ENCODE assay signal across 1 cellular context in the genomic region with DNA sequence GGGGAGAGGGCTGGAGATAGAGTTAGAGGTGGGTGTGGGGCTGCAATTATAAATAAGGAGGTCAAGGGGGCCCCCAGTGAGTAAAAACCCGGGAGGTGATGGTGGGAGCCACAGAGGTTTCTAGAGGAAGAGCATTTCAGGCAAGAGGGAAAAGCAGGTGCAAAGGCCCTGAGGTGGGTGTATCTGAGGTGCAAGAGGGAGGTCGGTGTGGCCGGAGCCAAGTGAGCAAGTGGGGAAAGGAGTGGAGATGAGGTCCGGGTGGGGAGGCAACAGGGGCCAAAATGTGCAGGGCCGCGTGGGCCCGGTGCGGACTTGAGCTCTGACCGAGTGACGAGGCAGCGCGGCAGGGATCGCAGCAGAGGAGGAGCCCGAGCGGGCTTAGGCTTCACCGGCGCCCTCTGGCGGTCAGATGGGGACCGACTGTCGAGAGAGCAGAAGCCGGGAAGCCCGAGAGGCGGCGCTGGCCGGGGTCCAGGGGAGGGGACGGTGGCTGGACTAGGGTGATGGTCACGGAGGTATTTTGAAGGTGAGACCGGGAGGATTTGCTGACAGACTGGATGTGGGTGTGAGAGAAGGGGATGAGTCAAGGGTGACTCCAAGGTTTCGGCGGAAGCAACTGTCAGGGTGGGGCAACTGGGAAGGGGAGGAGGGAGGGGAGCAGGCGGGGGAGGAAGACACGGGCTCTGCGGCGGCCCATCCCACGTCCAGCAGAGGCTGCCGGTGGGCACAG.
A peak's percentile ranks its signal among the peaks of the same experiment; 100 is the strongest.
TF ChIP-seq lines count a peak whose summit lies in the region.

No MANE protein-coding gene starts in this region.

TF ChIP-seq in GM23338, 12 proteins besides CTCF, POLR2A, EP300 and RAD21:
- TF ChIP-seq CREB1 (CRISPR knock-in tag; IDR thresholded peaks at IDR 0.05; ENCODE audit: low read depth) = peak; percentile 68
- 0 out of 2 replicates have a peak, but pooled peaks have one; percentile 47 for TF ChIP-seq ZNF114 (CRISPR knock-in tag; IDR thresholded peaks at IDR 0.05)
- no peak for TF ChIP-seq STAT1 (IDR thresholded peaks at IDR 0.05; ENCODE audit: unreplicated experiment)
